ENCODE assay signal across 10 cellular contexts in genomic region chr7:122305475-122306319, GRCh38. TPM values are rescaled to one million over a fixed set of nuclear protein-coding genes. Genes with fewer than 3 reads are reported as not detected.
A peak's percentile ranks its signal among the peaks of the same experiment; 100 is the strongest.
DNase-seq lines count a peak whose midpoint lies in the region; ATAC-seq and TF ChIP-seq lines count a peak whose summit lies in the region.
"Had no signal": no experiment of that assay in that cellular context is flagged by ENCODE, and none has a peak within 500 bp of the region (broad histone marks: within the 10 kb centered on the region; RNA-seq: fewer than 3 reads in every experiment).

No MANE protein-coding gene starts in this region.

- no peak overlapping the region for H3K14ac ChIP-seq in mesenchymal stem cell (ENCODE audit: low read length in 2 of 2)

- in situ Hi-C loops in astrocyte of the spinal cord (cut with HindIII; ENCODE audit: low sequenced_read_pairs): no loop called here

- H2BK120ac ChIP-seq in mesenchymal stem cell (ENCODE audit: low read depth, low read length): no peak overlapping the region

- H2BK15ac ChIP-seq in mesenchymal stem cell (ENCODE audit: low read depth, poor library complexity, severe bottlenecking): no peak overlapping the region

- H2BK12ac ChIP-seq in mesenchymal stem cell (ENCODE audit: low read length in 2 of 2): no peak overlapping the region

- H3K9me3 ChIP-seq in cardiac muscle cell (ENCODE audit: low read depth) (no peaks in the 10 kb centered on the region), right atrium auricular region (no peaks in the 10 kb centered on the region), mesenchymal stem cell (ENCODE audit: control insufficient read depth, low read length) (no peaks in the 10 kb centered on the region)

- peaks cover 100% of the 10 kb centered on the region for H3K27me3 ChIP-seq in cardiac muscle cell
- peaks cover 59 to 90% of the 10 kb centered on the region in 2 donors for H3K27me3 ChIP-seq in right atrium auricular region
- H3K27me3 ChIP-seq in mesenchymal stem cell (ENCODE audit: control insufficient read depth in 1 of 2, insufficient read depth in 1 of 2, low read length in 2 of 2): peaks cover 91 to 99% of the 10 kb centered on the region in 2 experiments

- peak overlapping the region; percentile 20 for H3K4me3 ChIP-seq in cardiac muscle cell
- H3K4me3 ChIP-seq in right atrium auricular region: peak overlapping the region in 1 of 2 donors; percentile 34
- no peak overlapping the region for H3K4me3 ChIP-seq in astrocyte of the spinal cord (ENCODE audit: low read depth, low read length)
- peak overlapping the region in 1 of 2 experiments; percentile 60 for H3K4me3 ChIP-seq in mesenchymal stem cell (ENCODE audit: insufficient read depth in 1 of 2, low read depth in 1 of 2, low read length in 2 of 2)

- no peak overlapping the region for H2AFZ ChIP-seq in mesenchymal stem cell (ENCODE audit: low read depth, low read length)

- H3K4me2 ChIP-seq in mesenchymal stem cell (ENCODE audit: low read length, poor library complexity, severe bottlenecking): peak overlapping the region; percentile 69

- no peak for ATAC-seq in HG02642 (IDR thresholded peaks at IDR 0.05; ENCODE audit: poor library complexity, unreplicated experiment)
- ATAC-seq in left lobe of liver: no peak

- no peak overlapping the region for H3K9ac ChIP-seq in mesenchymal stem cell (ENCODE audit: low read length)

- no peak overlapping the region for H3K18ac ChIP-seq in mesenchymal stem cell (ENCODE audit: low read depth in 1 of 2, low read length in 2 of 2)

- H4K8ac ChIP-seq in mesenchymal stem cell (ENCODE audit: low read length): no peak overlapping the region

- no peak overlapping the region for H3K4ac ChIP-seq in mesenchymal stem cell (ENCODE audit: low read depth in 1 of 2, low read length in 2 of 2)

- peaks cover 20% of the 10 kb centered on the region for H3K4me1 ChIP-seq in cardiac muscle cell (ENCODE audit: low read depth)
- H3K4me1 ChIP-seq in right atrium auricular region: peaks cover 0 to 48% of the 10 kb centered on the region in 2 donors
- peaks cover 38% of the 10 kb centered on the region for H3K4me1 ChIP-seq in mesenchymal stem cell (ENCODE audit: control insufficient read depth, insufficient read depth, low read depth, low read length)

- TF ChIP-seq CTCF in cardiac muscle cell (IDR thresholded peaks at IDR 0.05; ENCODE audit: low read depth, low read length) (no peak), right atrium auricular region (IDR thresholded peaks at IDR 0.05) (no peak), astrocyte of the spinal cord (IDR thresholded peaks at IDR 0.05; ENCODE audit: low read depth, low read length) (no peak)

- no peaks in the 10 kb centered on the region for H3K79me1 ChIP-seq in mesenchymal stem cell (replicated peaks; ENCODE audit: low read length, poor library complexity, severe bottlenecking)

- H2BK5ac ChIP-seq in mesenchymal stem cell (ENCODE audit: low read depth, low read length, poor library complexity, severe bottlenecking): no peak overlapping the region

- H3K27ac ChIP-seq in cardiac muscle cell (no peak overlapping the region), right atrium auricular region (no peak overlapping the region), mesenchymal stem cell (ENCODE audit: low read length, poor library complexity, severe bottlenecking) (no peak overlapping the region)

- H4K91ac ChIP-seq in mesenchymal stem cell (ENCODE audit: low read length): peak overlapping the region; percentile 15

- H3K36me3 ChIP-seq in cardiac muscle cell: no peaks in the 10 kb centered on the region
- H3K36me3 ChIP-seq in right atrium auricular region: no peaks in the 10 kb centered on the region
- H3K36me3 ChIP-seq in mesenchymal stem cell (ENCODE audit: control insufficient read depth in 1 of 2, insufficient read depth in 2 of 2, low read depth in 1 of 2, low read length in 2 of 2): no peaks in the 10 kb centered on the region

- DNase-seq in cardiac muscle cell (ENCODE audit: low read depth in 1 of 2, low spot score in 1 of 2) (peak in 1 of 2 donors; percentile 43), right atrium auricular region (ENCODE audit: low spot score) (no peak), astrocyte of the spinal cord (ENCODE audit: low read depth, low spot score) (peak; percentile 33), mesenchymal stem cell (no peak), left lobe of liver (ENCODE audit: low spot score) (no peak)
- DNase-seq in stimulated activated CD4-positive, alpha-beta T cell treated with anti-CD3 and anti-CD28 coated beads, Interleukin-12 subunit alpha, Interleukin-12 subunit beta, amount 100 ng/mL, for 4 hours: no peak
- DNase-seq in activated effector memory CD4-positive, alpha-beta T cell treated with anti-CD3 and anti-CD28 coated beads, Interleukin-2, amount 50 U/mL, for 16 hours: no peak
- DNase-seq: activated CD8-positive, alpha-beta memory T cell treated with anti-CD3 and anti-CD28 coated beads for 24 hours had no signal

- H3K23ac ChIP-seq in mesenchymal stem cell (ENCODE audit: low read length in 2 of 2): peak overlapping the region in 1 of 2 experiments; percentile 48

- under 1% methylated on average over 65 of the region's 65 CpGs for WGBS in mesenchymal stem cell

- no peak overlapping the region for H2AK5ac ChIP-seq in mesenchymal stem cell (ENCODE audit: low read length, severe bottlenecking)

RNA-seq across cellular contexts. Expression of gene FEZF1, which starts 1.1 kb away (rescaled TPM):
- total RNA-seq in cardiac muscle cell (not detected in 2 replicates), right atrium auricular region (not detected), left lobe of liver (not detected)
- polyA plus RNA-seq in cardiac muscle cell: not detected in 2 replicates
- polyA plus RNA-seq in mesenchymal stem cell (2013, experiment 1 of 2): not detected
- polyA plus RNA-seq in mesenchymal stem cell (2013, experiment 2 of 2): not detected
- total RNA-seq: MCF 10A had no signal
